ENCODE assay signal across 8 cellular contexts in genomic region chr1:17011439-17012307, GRCh38. TPM values are rescaled to one million over a fixed set of nuclear protein-coding genes. Genes with fewer than 3 reads are reported as not detected.
A peak's percentile ranks its signal among the peaks of the same experiment; 100 is the strongest.
DNase-seq lines count a peak whose midpoint lies in the region; ATAC-seq and TF ChIP-seq lines count a peak whose summit lies in the region.

Gene ATP13A2, minus strand, starts transcription at chr1:17011928. Its CDS starts 190 bp downstream, at chr1:17011738.

- no peaks in the 10 kb centered on the region for H3K9me3 Mint-ChIP-seq in CD14-positive monocyte

- peak; percentile 87 for ATAC-seq in GM19395 (IDR thresholded peaks at IDR 0.05; ENCODE audit: unreplicated experiment)
- peak; percentile 76 for ATAC-seq in HG03571 (IDR thresholded peaks at IDR 0.05; ENCODE audit: unreplicated experiment)

- no peak within 1 kb of the TSS for H3K27ac ChIP-seq in mesodermal cell (ENCODE audit: low read depth, low read length, severe bottlenecking)

- peak within 1 kb of the TSS; percentile 65 for H3K4me3 ChIP-seq in mesodermal cell (ENCODE audit: extremely low read depth, insufficient read depth, low read length, poor library complexity, severe bottlenecking)

- intact Hi-C loops in CD14-positive monocyte (cut with micrococcal nuclease): no loop called here

- H3K9me3 ChIP-seq in mesodermal cell (ENCODE audit: control insufficient read depth, low read length): no peaks in the 10 kb centered on the region

- peak within 1 kb of the TSS; percentile 86 to 90 for H3K4me3 Mint-ChIP-seq in CD14-positive monocyte

- H3K36me3 Mint-ChIP-seq in CD14-positive monocyte: peaks cover 0 to under 1% of the 10 kb centered on the region in 2 donors

- H3K27me3 Mint-ChIP-seq in CD14-positive monocyte (ENCODE audit: low read depth in 3 of 3): peaks cover 4 to 5% (median 5%) of the 10 kb centered on the region in 3 donors

- 3% methylated on average over 71 to 76 of the region's 94 CpGs for WGBS in mesodermal cell (ENCODE audit: insufficient coverage in 2 of 2), 2 experiments

- in situ Hi-C loops in endometrial microvascular endothelial cells (cut with HindIII; ENCODE audit: inconsistent ontology term, low pct_unique_long_range_greater_than_20kb, low sequenced_read_pairs): no loop called here

- peaks cover 57% of the 10 kb centered on the region for H3K4me1 Mint-ChIP-seq in CD14-positive monocyte

- no peaks in the 10 kb centered on the region for H3K36me3 ChIP-seq in mesodermal cell (ENCODE audit: control insufficient read depth, insufficient read depth, low read length)

- no peak for DNase-seq in CD14-positive monocyte (ENCODE audit: low spot score)
- peak; percentile 51 to 67 for DNase-seq in NOMO-1 (lab: John Stamatoyannopoulos, UW; ENCODE audit: unreplicated experiment in 2 of 2)
- peak; percentile 26 for DNase-seq in activated CD8-positive, alpha-beta memory T cell treated with anti-CD3 and anti-CD28 coated beads, Interleukin-2, amount 50 U/mL, for 24 hours (ENCODE audit: extremely low read depth)
- peak; percentile 59 to 75 for DNase-seq in stimulated activated CD8-positive, alpha-beta memory T cell treated with anti-CD3 and anti-CD28 coated beads, Interleukin-15, amount 100 ng/mL, for 4 hours (ENCODE audit: low read depth in 2 of 2)

- peak within 1 kb of the TSS in 6 of 7 donors; percentile 43 to 80 (median 68) for H3K27ac Mint-ChIP-seq in CD14-positive monocyte

- H3K4me1 ChIP-seq in mesodermal cell (ENCODE audit: control insufficient read depth, insufficient read depth, low read length, poor library complexity, severe bottlenecking): peaks cover 30% of the 10 kb centered on the region

- TF ChIP-seq CTCF in CD14-positive monocyte (IDR thresholded peaks at IDR 0.05): no peak

RNA-seq across cellular contexts. Expression of gene ATP13A2, which starts in this region (rescaled TPM):
- polyA plus RNA-seq in CD14-positive monocyte: 10 to 100 TPM; 17.6 to 19.5 TPM
- 66.2 TPM for total RNA-seq in endometrial microvascular endothelial cells (ENCODE audit: inconsistent ontology term)
- polyA plus RNA-seq in mesodermal cell (2013, experiment 1 of 2): 59.6 TPM
- polyA plus RNA-seq in mesodermal cell (2013, experiment 2 of 2): 37.4 TPM
